In the genomic region with DNA sequence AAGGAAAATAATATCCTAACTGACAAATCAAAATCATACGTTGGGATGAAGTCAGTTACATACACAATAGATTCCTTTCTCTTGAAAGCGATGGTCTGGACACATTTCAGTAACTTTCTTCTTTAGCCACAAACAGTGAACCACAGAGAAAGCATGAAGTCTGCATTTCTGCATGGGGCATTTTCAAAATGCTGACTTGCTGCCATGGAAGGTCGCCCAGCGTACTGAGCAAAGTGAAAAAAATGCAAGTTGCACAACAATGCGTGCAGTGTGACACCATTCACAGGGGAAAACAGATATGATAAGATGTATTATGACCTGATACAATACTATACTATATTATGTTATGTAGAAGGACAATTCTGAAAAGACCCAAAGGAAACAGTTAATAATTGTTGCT, we compare ENCODE assay signal across 13 cellular contexts.
DNase-seq lines count a peak whose midpoint lies in the region; ATAC-seq, FAIRE-seq and TF ChIP-seq lines count a peak whose summit lies in the region.
"Had no signal": no experiment of that assay in that cellular context is flagged by ENCODE, and none has a peak within 500 bp of the region (broad histone marks: within the 10 kb centered on the region; RNA-seq: fewer than 3 reads in every experiment).

No MANE protein-coding gene starts in this region.

- H3K9me3 ChIP-seq in breast epithelium (peaks cover 0 to 6% of the 10 kb centered on the region in 2 donors), keratinocyte (ENCODE audit: control insufficient read depth, low read depth, low read length) (no peaks in the 10 kb centered on the region)

- H3K36me3 Mint-ChIP-seq in activated CD8-positive, alpha-beta memory T cell treated with anti-CD3 and anti-CD28 coated beads, Interleukin-2, amount 10 ng/mL, durations not matched to agents 7 days and 5 days: peaks cover 8% of the 10 kb centered on the region

- H3K9me1 ChIP-seq in keratinocyte (ENCODE audit: control insufficient read depth, extremely low read depth, insufficient read depth, low read length): no peaks in the 10 kb centered on the region

- H3K4me3 ChIP-seq in breast epithelium: no peak overlapping the region
- no peak overlapping the region for H3K4me3 ChIP-seq in keratinocyte (ENCODE audit: control insufficient read depth in 2 of 3, extremely low read depth in 1 of 3, insufficient read depth in 2 of 3, low read depth in 1 of 3, low read length in 3 of 3)

- H3K9ac ChIP-seq in keratinocyte (ENCODE audit: control insufficient read depth, extremely low read depth, insufficient read depth, low read length): no peak overlapping the region

- dilution Hi-C loops in keratinocyte (cut with MboI; ENCODE audit: extremely low pct_ligation_motif_present, low sequenced_read_pairs): no loop called here

- CTCF ChIA-PET in activated CD8-positive, alpha-beta memory T cell treated with anti-CD3 and anti-CD28 coated beads, Interleukin-2, amount 10 ng/mL, durations not matched to agents 7 days and 5 days (lab: Charles Lee): no interaction called here

- no peaks in the 10 kb centered on the region for H4K20me1 ChIP-seq in keratinocyte (ENCODE audit: control insufficient read depth, extremely low read depth, insufficient read depth, low read length)

- H3K27me3 Mint-ChIP-seq in activated CD8-positive, alpha-beta memory T cell treated with anti-CD3 and anti-CD28 coated beads, Interleukin-2, amount 10 ng/mL, durations not matched to agents 7 days and 5 days: peaks cover 2% of the 10 kb centered on the region
- H3K27me3 Mint-ChIP-seq: naive thymus-derived CD8-positive, alpha-beta T cell had no signal

- H3K4me1 ChIP-seq in breast epithelium (no peaks in the 10 kb centered on the region), keratinocyte (ENCODE audit: control insufficient read depth, extremely low read depth, insufficient read depth, low read length) (peaks cover 6% of the 10 kb centered on the region)

- peaks cover 7% of the 10 kb centered on the region for H3K4me1 Mint-ChIP-seq in activated CD8-positive, alpha-beta memory T cell treated with anti-CD3 and anti-CD28 coated beads, Interleukin-2, amount 10 ng/mL, durations not matched to agents 7 days and 5 days

- no peaks in the 10 kb centered on the region for H3K79me2 ChIP-seq in keratinocyte (ENCODE audit: control insufficient read depth, insufficient read depth, low read length)

- peak; percentile 86 for DNase-seq in HCEC 1CT
- DNase-seq in breast epithelium (ENCODE audit: low spot score in 2 of 2): peak in 1 of 2 donors; percentile 76
- DNase-seq in keratinocyte (ENCODE audit: low read depth, low spot score): no peak
- DNase-seq in stromal cell of bone marrow (ENCODE audit: low read depth): peak; percentile 91
- no peak for DNase-seq in NCI-H345 (lab: John Stamatoyannopoulos, UW)
- DNase-seq in activated CD8-positive, alpha-beta memory T cell treated with anti-CD3 and anti-CD28 coated beads, Interleukin-2, amount 10 ng/mL, durations not matched to agents 7 days and 5 days: no peak
- DNase-seq: cortex of kidney; naive thymus-derived CD8-positive, alpha-beta T cell; NCI-H774 had no signal

- no peak for FAIRE-seq in keratinocyte (lab: Jason Lieb, UNC)
- FAIRE-seq: G401.6 had no signal

- H3K27ac ChIP-seq in breast epithelium (peak overlapping the region; percentile 39 to 59), keratinocyte (ENCODE audit: control insufficient read depth, insufficient read depth, low read length) (no peak overlapping the region)
- H3K27ac ChIP-seq: HL-60 had no signal

- no peak overlapping the region for H2AFZ ChIP-seq in keratinocyte (ENCODE audit: control insufficient read depth, low read length)

- intact Hi-C loops in breast epithelium (cut with DNase I; ENCODE audit: low total_unique reads): no loop called here

- H3K27ac Mint-ChIP-seq in activated CD8-positive, alpha-beta memory T cell treated with anti-CD3 and anti-CD28 coated beads, Interleukin-2, amount 10 ng/mL, durations not matched to agents 7 days and 5 days: no peak overlapping the region

- TF ChIP-seq POLR2A in breast epithelium (IDR thresholded peaks at IDR 0.05): no peak

- H3K36me3 ChIP-seq in breast epithelium: no peaks in the 10 kb centered on the region
- no peaks in the 10 kb centered on the region for H3K36me3 ChIP-seq in keratinocyte (ENCODE audit: control insufficient read depth in 2 of 2, extremely low read depth in 1 of 2, insufficient read depth in 2 of 2, low read length in 2 of 2)

- H3K9me3 Mint-ChIP-seq in activated CD8-positive, alpha-beta memory T cell treated with anti-CD3 and anti-CD28 coated beads, Interleukin-2, amount 10 ng/mL, durations not matched to agents 7 days and 5 days (ENCODE audit: low read depth): peaks cover 9% of the 10 kb centered on the region

- H3K4me3 Mint-ChIP-seq in activated CD8-positive, alpha-beta memory T cell treated with anti-CD3 and anti-CD28 coated beads, Interleukin-2, amount 10 ng/mL, durations not matched to agents 7 days and 5 days: no peak overlapping the region
- H3K4me3 Mint-ChIP-seq: naive thymus-derived CD8-positive, alpha-beta T cell had no signal

- TF ChIP-seq CTCF in breast epithelium (IDR thresholded peaks at IDR 0.05): no peak
- no peak for TF ChIP-seq CTCF in keratinocyte (optimal IDR thresholded peaks at IDR 0.05 in 1 of 3, IDR thresholded peaks at IDR 0.05 in 1 of 3, conservative IDR thresholded peaks at IDR 0.05 in 1 of 3; ENCODE audit: extremely low read depth in 1 of 3, insufficient read depth in 2 of 3, low read length in 3 of 3)

- no peaks in the 10 kb centered on the region for H3K27me3 ChIP-seq in breast epithelium
- H3K27me3 ChIP-seq in keratinocyte (ENCODE audit: control insufficient read depth, extremely low read depth, insufficient read depth, low read length): no peaks in the 10 kb centered on the region

- ATAC-seq in GM21423 (IDR thresholded peaks at IDR 0.05; ENCODE audit: unreplicated experiment): no peak
- ATAC-seq in activated CD8-positive, alpha-beta memory T cell treated with anti-CD3 and anti-CD28 coated beads, Interleukin-2, amount 10 ng/mL, durations not matched to agents 7 days and 5 days: no peak
- ATAC-seq in GM18519 (IDR thresholded peaks at IDR 0.05; ENCODE audit: low FRiP score, unreplicated experiment): no peak
- ATAC-seq: naive thymus-derived CD8-positive, alpha-beta T cell had no signal

- peak overlapping the region; percentile 27 for H3K4me2 ChIP-seq in keratinocyte (ENCODE audit: control insufficient read depth, extremely low read depth, insufficient read depth, low read depth, low read length)

Comparison
In these comparisons a context has a peak if more than half of its experiments do, and no peak if none do; other contexts are left out.
1. DNase-seq: peak in HCEC 1CT (single experiment) and stromal cell of bone marrow (single experiment); none in keratinocyte (single experiment), NCI-H345 (single experiment) and activated CD8-positive, alpha-beta memory T cell treated with anti-CD3 and anti-CD28 coated beads, Interleukin-2, amount 10 ng/mL, durations not matched to agents 7 days and 5 days (single experiment).